Comparison of ENCODE assay signal across 19 cellular contexts in genomic region chr2:72603481-72603880, GRCh38.
DNase-seq lines count a peak whose midpoint lies in the region; ATAC-seq, FAIRE-seq and TF ChIP-seq lines count a peak whose summit lies in the region.
"Had no signal": no experiment of that assay in that cellular context is flagged by ENCODE, and none has a peak within 500 bp of the region (broad histone marks: within the 10 kb centered on the region; RNA-seq: fewer than 3 reads in every experiment).

No MANE protein-coding gene starts in this region.

- WGBS in endodermal cell (ENCODE audit: insufficient coverage in 1 of 2, insufficient read length in 1 of 2), 2 experiments = 78 to 88% methylated on average over 2 of the region's 2 CpGs

- H3K9me3 Mint-ChIP-seq in endodermal cell (peaks cover 16% of the 10 kb centered on the region), progenitor cell of endocrine pancreas (ENCODE audit: low read depth) (peaks cover 27% of the 10 kb centered on the region)
- H3K9me3 Mint-ChIP-seq in activated CD4-positive, alpha-beta memory T cell treated with anti-CD3 and anti-CD28 coated beads, Interleukin-2, amount 10 ng/mL, durations not matched to agents 7 days and 5 days = no peaks in the 10 kb centered on the region

- no peaks in the 10 kb centered on the region for H3K27me3 ChIP-seq in PC-3 (ENCODE audit: low read length)
- H3K27me3 ChIP-seq in endodermal cell (ENCODE audit: control insufficient read depth, insufficient read depth, low read length, poor library complexity, severe bottlenecking) = no peaks in the 10 kb centered on the region
- no peaks in the 10 kb centered on the region for H3K27me3 ChIP-seq in Peyer's patch

- TF ChIP-seq CTCF in PC-3 (conservative IDR thresholded peaks at IDR 0.05; ENCODE audit: low read depth, low read length) (no peak), endodermal cell (conservative IDR thresholded peaks at IDR 0.05) (no peak), progenitor cell of endocrine pancreas (IDR thresholded peaks at IDR 0.05; ENCODE audit: unreplicated experiment) (no peak), Peyer's patch (IDR thresholded peaks at IDR 0.05) (no peak)

- POLR2A ChIA-PET in PC-3 (lab: Charles Lee; ENCODE audit: unreplicated experiment) = no interaction called here
- POLR2A ChIA-PET in activated CD4-positive, alpha-beta memory T cell treated with anti-CD3 and anti-CD28 coated beads, Interleukin-2, amount 10 ng/mL, durations not matched to agents 7 days and 5 days (lab: Charles Lee) = no interaction called here

- H3K27ac ChIP-seq in PC-3 (ENCODE audit: low read length) (no peak overlapping the region), endodermal cell (ENCODE audit: low read depth, low read length) (peak overlapping the region; percentile 24), Peyer's patch (no peak overlapping the region)
- H3K27ac ChIP-seq: C4-2B had no signal

- FAIRE-seq in H54 (lab: Jason Lieb, UNC) = peak; percentile 74

- H3K36me3 ChIP-seq in PC-3 (ENCODE audit: low read depth, low read length) (no peaks in the 10 kb centered on the region), endodermal cell (ENCODE audit: control insufficient read depth, insufficient read depth, low read length) (no peaks in the 10 kb centered on the region), Peyer's patch (no peaks in the 10 kb centered on the region)

- H3K4me3 Mint-ChIP-seq in endodermal cell = no peak overlapping the region
- H3K4me3 Mint-ChIP-seq in progenitor cell of endocrine pancreas (ENCODE audit: low read depth) = no peak overlapping the region
- H3K4me3 Mint-ChIP-seq in activated CD4-positive, alpha-beta memory T cell treated with anti-CD3 and anti-CD28 coated beads, Interleukin-2, amount 10 ng/mL, durations not matched to agents 7 days and 5 days = no peak overlapping the region

- H3K9ac ChIP-seq in PC-3 (ENCODE audit: low read length) (no peak overlapping the region), endodermal cell (ENCODE audit: extremely low read depth, low read length, poor library complexity, severe bottlenecking) (no peak overlapping the region)

- peak overlapping the region; percentile 80 for H3K27ac Mint-ChIP-seq in endodermal cell
- H3K27ac Mint-ChIP-seq in progenitor cell of endocrine pancreas = peak overlapping the region; percentile 93
- H3K27ac Mint-ChIP-seq in activated CD4-positive, alpha-beta memory T cell treated with anti-CD3 and anti-CD28 coated beads, Interleukin-2, amount 10 ng/mL, durations not matched to agents 7 days and 5 days = no peak overlapping the region

- CTCF ChIA-PET in PC-3 (lab: Charles Lee) = no interaction called here
- CTCF ChIA-PET in activated CD4-positive, alpha-beta memory T cell treated with anti-CD3 and anti-CD28 coated beads, Interleukin-2, amount 10 ng/mL, durations not matched to agents 7 days and 5 days (lab: Charles Lee) = no interaction called here

- intact Hi-C loops in PC-3 (cut with micrococcal nuclease) = no loop called here

- no peaks in the 10 kb centered on the region for H3K9me2 ChIP-seq in PC-3 (replicated peaks; ENCODE audit: low read length)

- BruUV-seq in PC-3 (replicated peaks; lab: Mats Ljungman, UMichigan) = no TSS peak

- H3K36me3 Mint-ChIP-seq in endodermal cell (ENCODE audit: low read depth) (peaks cover 5% of the 10 kb centered on the region), progenitor cell of endocrine pancreas (ENCODE audit: insufficient read depth) (peaks cover 11% of the 10 kb centered on the region)
- H3K36me3 Mint-ChIP-seq in activated CD4-positive, alpha-beta memory T cell treated with anti-CD3 and anti-CD28 coated beads, Interleukin-2, amount 10 ng/mL, durations not matched to agents 7 days and 5 days (ENCODE audit: low read depth) = no peaks in the 10 kb centered on the region

- no peak overlapping the region for H3K4me2 ChIP-seq in PC-3 (ENCODE audit: low read length)
- H3K4me2 ChIP-seq: smooth muscle cell had no signal

- no peaks in the 10 kb centered on the region for H3K9me3 ChIP-seq in PC-3 (ENCODE audit: low read length)
- H3K9me3 ChIP-seq in endodermal cell (ENCODE audit: control insufficient read depth, low read length) = peaks cover 14% of the 10 kb centered on the region
- no peaks in the 10 kb centered on the region for H3K9me3 ChIP-seq in Peyer's patch

- H2AFZ ChIP-seq in PC-3 (ENCODE audit: low read length) = no peak overlapping the region

- H4K20me1 ChIP-seq in PC-3 (ENCODE audit: low read length) = peaks cover under 1% of the 10 kb centered on the region; the same call in 1 of the 2 replicates

- H3K27me3 Mint-ChIP-seq in endodermal cell (ENCODE audit: insufficient read depth) (no peaks in the 10 kb centered on the region), progenitor cell of endocrine pancreas (no peaks in the 10 kb centered on the region)
- H3K27me3 Mint-ChIP-seq in activated CD4-positive, alpha-beta memory T cell treated with anti-CD3 and anti-CD28 coated beads, Interleukin-2, amount 10 ng/mL, durations not matched to agents 7 days and 5 days = no peaks in the 10 kb centered on the region

- H3F3A ChIP-seq in PC-3 (ENCODE audit: low read length, unreplicated experiment) = no peaks in the 10 kb centered on the region

- H3K4me3 ChIP-seq in PC-3 (ENCODE audit: low read length) (no peak overlapping the region), endodermal cell (ENCODE audit: low read length) (no peak overlapping the region), Peyer's patch (no peak overlapping the region)
- H3K4me3 ChIP-seq: smooth muscle cell had no signal

- ATAC-seq in PC-3 = no peak
- ATAC-seq: HCT116 had no signal

- peaks cover 9% of the 10 kb centered on the region for H3K4me1 Mint-ChIP-seq in endodermal cell
- peaks cover 9% of the 10 kb centered on the region for H3K4me1 Mint-ChIP-seq in progenitor cell of endocrine pancreas (ENCODE audit: low read depth)
- H3K4me1 Mint-ChIP-seq in activated CD4-positive, alpha-beta memory T cell treated with anti-CD3 and anti-CD28 coated beads, Interleukin-2, amount 10 ng/mL, durations not matched to agents 7 days and 5 days = no peaks in the 10 kb centered on the region

- no peaks in the 10 kb centered on the region for H3K79me2 ChIP-seq in PC-3 (ENCODE audit: low read length)

- no peak for DNase-seq in H54 (ENCODE audit: insufficient read length, low spot score)
- DNase-seq in PC-3 = peak; percentile 3
- no peak for DNase-seq in endodermal cell
- DNase-seq in progenitor cell of endocrine pancreas (ENCODE audit: low spot score, unreplicated experiment) = no peak
- no peak for DNase-seq in Peyer's patch
- DNase-seq in occipital lobe (lab: John Stamatoyannopoulos, UW) = no peak
- no peak for DNase-seq in activated CD4-positive, alpha-beta memory T cell treated with anti-CD3 and anti-CD28 coated beads, Interleukin-2, amount 10 ng/mL, durations not matched to agents 7 days and 5 days
- no peak for DNase-seq in amygdala (lab: John Stamatoyannopoulos, UW)
- DNase-seq: activated CD8-positive, alpha-beta memory T cell treated with anti-CD3 and anti-CD28 coated beads for 24 hours; activated effector memory CD4-positive, alpha-beta T cell treated with anti-CD3 and anti-CD28 coated beads, Interleukin-2, amount 50 U/mL, for 16 hours; DND-41; effector memory CD4-positive, alpha-beta T cell; Kasumi-1; NCI-H1417 treated with DMSO at 0.1 percent for 48 hours; NCI-H526 treated with DMSO at 0.1 percent for 48 hours; SW 1271 had no signal

- TF ChIP-seq POLR2A in H54 (IDR thresholded peaks at IDR 0.05; ENCODE audit: low read depth, low read length) = no peak
- no peak for TF ChIP-seq POLR2A in Peyer's patch (IDR thresholded peaks at IDR 0.05)

- H3K4me1 ChIP-seq in PC-3 (ENCODE audit: insufficient read depth, low read length) (no peaks in the 10 kb centered on the region), endodermal cell (ENCODE audit: control insufficient read depth, insufficient read depth, low read length) (no peaks in the 10 kb centered on the region), Peyer's patch (no peaks in the 10 kb centered on the region)
